14 cellular contexts compared by ENCODE assay signal in the genomic region with DNA sequence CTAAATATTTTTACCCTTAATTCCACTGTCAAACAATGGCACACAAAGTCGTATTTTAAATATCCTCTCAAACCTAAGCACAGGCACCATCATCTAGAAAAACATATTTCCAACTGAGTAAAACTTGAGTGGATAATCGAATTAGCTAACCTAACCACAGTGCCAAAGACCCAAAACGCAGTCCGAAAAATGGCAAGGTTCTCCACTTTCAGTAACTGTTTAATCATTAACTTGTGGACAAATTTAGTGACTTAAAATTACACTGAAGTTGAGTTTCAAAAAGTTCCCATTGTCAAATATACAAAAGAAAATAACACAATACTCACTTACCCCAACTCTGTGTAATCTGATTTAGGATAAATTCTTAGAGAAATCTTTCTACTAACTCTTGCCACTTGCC. TPM values are rescaled to one million over a fixed set of nuclear protein-coding genes. Genes with fewer than 3 reads are reported as not detected.
DNase-seq lines count a peak whose midpoint lies in the region; ATAC-seq and TF ChIP-seq lines count a peak whose summit lies in the region.
"Had no signal": no experiment of that assay in that cellular context is flagged by ENCODE, and none has a peak within 500 bp of the region (broad histone marks: within the 10 kb centered on the region; RNA-seq: fewer than 3 reads in every experiment).

No MANE protein-coding gene starts in this region.

- in situ Hi-C loops in ACHN (cut with HindIII; ENCODE audit: low pct_ligation_motif_present, low pct_unique_long_range_greater_than_20kb, low sequenced_read_pairs): no loop called here

- POLR2A ChIA-PET in activated CD4-positive, alpha-beta T cell treated with anti-CD3 and anti-CD28 coated beads for 36 hours (lab: Charles Lee): no interaction called here
- POLR2A ChIA-PET in CD8-positive, alpha-beta memory T cell (lab: Charles Lee): no interaction called here

- H3K27me3 Mint-ChIP-seq in activated CD4-positive, alpha-beta T cell treated with anti-CD3 and anti-CD28 coated beads for 36 hours: no peaks in the 10 kb centered on the region
- H3K27me3 Mint-ChIP-seq in CD8-positive, alpha-beta memory T cell: peaks cover 0 to 2% of the 10 kb centered on the region in 2 donors
- no peaks in the 10 kb centered on the region for H3K27me3 Mint-ChIP-seq in brain
- H3K27me3 Mint-ChIP-seq in natural killer cell treated with Interleukin-12 subunit alpha and Interleukin-12 subunit beta and Interleukin-15 and Interleukin-18, amount 100 ng/mL, for 72 hours: no peaks in the 10 kb centered on the region
- H3K27me3 Mint-ChIP-seq: naive B cell had no signal

- no peak for ATAC-seq in activated CD4-positive, alpha-beta T cell treated with anti-CD3 and anti-CD28 coated beads for 36 hours
- ATAC-seq in natural killer cell treated with Interleukin-12 subunit alpha and Interleukin-12 subunit beta and Interleukin-15 and Interleukin-18, amount 100 ng/mL, for 72 hours: no peak
- no peak for ATAC-seq in GM18909 (IDR thresholded peaks at IDR 0.05; ENCODE audit: poor library complexity, unreplicated experiment)

- H3K36me3 ChIP-seq in CD8-positive, alpha-beta memory T cell (ENCODE audit: insufficient read depth, low read length): peaks cover 27% of the 10 kb centered on the region

- H3K36me3 Mint-ChIP-seq in activated CD4-positive, alpha-beta T cell treated with anti-CD3 and anti-CD28 coated beads for 36 hours (ENCODE audit: low read depth): peaks cover 71% of the 10 kb centered on the region
- H3K36me3 Mint-ChIP-seq in CD8-positive, alpha-beta memory T cell: peaks cover 0 to 80% (median 25%) of the 10 kb centered on the region in 3 donors
- H3K36me3 Mint-ChIP-seq in brain: peaks cover 60% of the 10 kb centered on the region
- H3K36me3 Mint-ChIP-seq in natural killer cell treated with Interleukin-12 subunit alpha and Interleukin-12 subunit beta and Interleukin-15 and Interleukin-18, amount 100 ng/mL, for 72 hours: peaks cover 36% of the 10 kb centered on the region

- H3K27ac Mint-ChIP-seq in activated CD4-positive, alpha-beta T cell treated with anti-CD3 and anti-CD28 coated beads for 36 hours: peak overlapping the region; percentile 69
- H3K27ac Mint-ChIP-seq in CD8-positive, alpha-beta memory T cell: peak overlapping the region in 7 of 8 donors; percentile 56 to 96 (median 80)
- H3K27ac Mint-ChIP-seq in brain: peak overlapping the region in 3 of 5 experiments; percentile 45 to 74 (median 47)
- H3K27ac Mint-ChIP-seq in natural killer cell treated with Interleukin-12 subunit alpha and Interleukin-12 subunit beta and Interleukin-15 and Interleukin-18, amount 100 ng/mL, for 72 hours: peak overlapping the region; percentile 11 to 29

- H3K4me1 Mint-ChIP-seq in activated CD4-positive, alpha-beta T cell treated with anti-CD3 and anti-CD28 coated beads for 36 hours: peaks cover 63% of the 10 kb centered on the region
- peaks cover 70 to 78% (median 75%) of the 10 kb centered on the region in 3 donors for H3K4me1 Mint-ChIP-seq in CD8-positive, alpha-beta memory T cell
- H3K4me1 Mint-ChIP-seq in brain: peaks cover 52% of the 10 kb centered on the region
- peaks cover 33 to 43% of the 10 kb centered on the region in 2 donors for H3K4me1 Mint-ChIP-seq in natural killer cell treated with Interleukin-12 subunit alpha and Interleukin-12 subunit beta and Interleukin-15 and Interleukin-18, amount 100 ng/mL, for 72 hours (ENCODE audit: low read depth in 2 of 2)

- no peaks in the 10 kb centered on the region for H3K27me3 ChIP-seq in CD8-positive, alpha-beta memory T cell (ENCODE audit: insufficient read depth, low read length, poor library complexity, severe bottlenecking)

- no peak for DNase-seq in activated CD4-positive, alpha-beta T cell treated with anti-CD3 and anti-CD28 coated beads for 36 hours
- no peak for DNase-seq in activated CD4-positive, alpha-beta T cell treated with anti-CD3 and anti-CD28 coated beads for 48 hours
- DNase-seq in CD8-positive, alpha-beta memory T cell: no peak
- no peak for DNase-seq in natural killer cell treated with Interleukin-12 subunit alpha and Interleukin-12 subunit beta and Interleukin-15 and Interleukin-18, amount 100 ng/mL, for 72 hours (ENCODE audit: low spot score)
- DNase-seq in ACHN (no peak), midbrain (lab: John Stamatoyannopoulos, UW) (no peak)
- DNase-seq: COR-L47, H7, naive B cell, NCI-H1694, NCI-H446 treated with DMSO at 0.1 percent for 48 hours, OCI-M1 had no signal

- no peak overlapping the region for H3K4me3 Mint-ChIP-seq in activated CD4-positive, alpha-beta T cell treated with anti-CD3 and anti-CD28 coated beads for 36 hours
- peak overlapping the region in 6 of 7 donors; percentile 23 to 73 (median 66) for H3K4me3 Mint-ChIP-seq in CD8-positive, alpha-beta memory T cell
- peak overlapping the region in 2 of 5 experiments; percentile 32 to 45 for H3K4me3 Mint-ChIP-seq in brain
- H3K4me3 Mint-ChIP-seq in natural killer cell treated with Interleukin-12 subunit alpha and Interleukin-12 subunit beta and Interleukin-15 and Interleukin-18, amount 100 ng/mL, for 72 hours: no peak overlapping the region

- no peaks in the 10 kb centered on the region for H3K9me3 Mint-ChIP-seq in activated CD4-positive, alpha-beta T cell treated with anti-CD3 and anti-CD28 coated beads for 36 hours (ENCODE audit: low read depth)
- no peaks in the 10 kb centered on the region for H3K9me3 Mint-ChIP-seq in CD8-positive, alpha-beta memory T cell
- no peaks in the 10 kb centered on the region for H3K9me3 Mint-ChIP-seq in brain
- H3K9me3 Mint-ChIP-seq in natural killer cell treated with Interleukin-12 subunit alpha and Interleukin-12 subunit beta and Interleukin-15 and Interleukin-18, amount 100 ng/mL, for 72 hours: no peaks in the 10 kb centered on the region
- H3K9me3 Mint-ChIP-seq: naive B cell had no signal

- intact Hi-C loops in activated CD4-positive, alpha-beta T cell treated with anti-CD3 and anti-CD28 coated beads for 36 hours (cut with DNase I, micrococcal nuclease): no loop called here

- CTCF ChIA-PET in activated CD4-positive, alpha-beta T cell treated with anti-CD3 and anti-CD28 coated beads for 36 hours (lab: Charles Lee): no interaction called here
- CTCF ChIA-PET in CD8-positive, alpha-beta memory T cell (lab: Charles Lee): interaction anchor here (1.6 kb wide), 2 partner anchors 11 to 72 kb away, joined by 4 to 5 read pairs; no protein-coding TSS in a partner anchor

- TF ChIP-seq CTCF in brain (conservative IDR thresholded peaks at IDR 0.05): no peak

- no peak overlapping the region for H3K27ac ChIP-seq in CD8-positive, alpha-beta memory T cell (ENCODE audit: low read depth, low read length)

- no peaks in the 10 kb centered on the region for H3K9me3 ChIP-seq in CD8-positive, alpha-beta memory T cell (ENCODE audit: low read length)

- H3K4me1 ChIP-seq in CD8-positive, alpha-beta memory T cell (ENCODE audit: insufficient read depth, low read length): peaks cover 53% of the 10 kb centered on the region

- H3K4me3 ChIP-seq in CD8-positive, alpha-beta memory T cell (ENCODE audit: low read length): no peak overlapping the region

RNA-seq across cellular contexts. Expression of gene CNBP, which starts 10.0 kb away (rescaled TPM):
- 100 to 1,000 TPM; 305 to 379 TPM for total RNA-seq in activated CD4-positive, alpha-beta T cell treated with anti-CD3 and anti-CD28 coated beads for 36 hours
- 100 to 1,000 TPM; 474 to 487 TPM for total RNA-seq in CD8-positive, alpha-beta memory T cell
- 931 TPM for polyA plus RNA-seq in CD8-positive, alpha-beta memory T cell
- polyA plus RNA-seq in brain (ENCODE audit: insufficient read depth, low read depth, low replicate concordance): 270 TPM
- 100 to 1,000 TPM; 230 to 268 TPM for total RNA-seq in natural killer cell treated with Interleukin-12 subunit alpha and Interleukin-12 subunit beta and Interleukin-15 and Interleukin-18, amount 100 ng/mL, for 72 hours

RNA-seq across cellular contexts. Expression of gene ISY1, which starts 12.9 kb away (rescaled TPM):
- total RNA-seq in activated CD4-positive, alpha-beta T cell treated with anti-CD3 and anti-CD28 coated beads for 36 hours: 10 to 100 TPM; 44.9 to 65.5 TPM
- total RNA-seq in CD8-positive, alpha-beta memory T cell: 10 to 100 TPM; 84.6 to 94.7 TPM
- 91.6 TPM for polyA plus RNA-seq in CD8-positive, alpha-beta memory T cell
- polyA plus RNA-seq in brain (ENCODE audit: insufficient read depth, low read depth, low replicate concordance): 33.2 TPM
- total RNA-seq in natural killer cell treated with Interleukin-12 subunit alpha and Interleukin-12 subunit beta and Interleukin-15 and Interleukin-18, amount 100 ng/mL, for 72 hours: 10 to 100 TPM; 54.7 to 59.7 TPM

RNA-seq across cellular contexts. Expression of gene RAB43, which starts 52.1 kb away (rescaled TPM):
- total RNA-seq in activated CD4-positive, alpha-beta T cell treated with anti-CD3 and anti-CD28 coated beads for 36 hours: 10 to 100 TPM; 32.1 to 51.8 TPM
- total RNA-seq in CD8-positive, alpha-beta memory T cell: 10 to 100 TPM; 22.9 to 28.6 TPM
- polyA plus RNA-seq in CD8-positive, alpha-beta memory T cell: 14.9 TPM
- 1.8 TPM for polyA plus RNA-seq in brain (ENCODE audit: insufficient read depth, low read depth, low replicate concordance)
- 10 to 100 TPM; 50.7 to 53.9 TPM for total RNA-seq in natural killer cell treated with Interleukin-12 subunit alpha and Interleukin-12 subunit beta and Interleukin-15 and Interleukin-18, amount 100 ng/mL, for 72 hours

Comparison
In these comparisons a context has a peak if more than half of its experiments do, and no peak if none do; other contexts are left out.
1. H3K27ac Mint-ChIP-seq: peak in every context shown above with its lines; median percentile 80 in CD8-positive, alpha-beta memory T cell; 69 in activated CD4-positive, alpha-beta T cell treated with anti-CD3 and anti-CD28 coated beads for 36 hours; 47 in brain; 20 in natural killer cell treated with Interleukin-12 subunit alpha and Interleukin-12 subunit beta and Interleukin-15 and Interleukin-18, amount 100 ng/mL, for 72 hours.
2. H3K4me3 Mint-ChIP-seq: peak in CD8-positive, alpha-beta memory T cell (6 of 7); none in activated CD4-positive, alpha-beta T cell treated with anti-CD3 and anti-CD28 coated beads for 36 hours (single experiment) and natural killer cell treated with Interleukin-12 subunit alpha and Interleukin-12 subunit beta and Interleukin-15 and Interleukin-18, amount 100 ng/mL, for 72 hours (single experiment).